In the genomic region with DNA sequence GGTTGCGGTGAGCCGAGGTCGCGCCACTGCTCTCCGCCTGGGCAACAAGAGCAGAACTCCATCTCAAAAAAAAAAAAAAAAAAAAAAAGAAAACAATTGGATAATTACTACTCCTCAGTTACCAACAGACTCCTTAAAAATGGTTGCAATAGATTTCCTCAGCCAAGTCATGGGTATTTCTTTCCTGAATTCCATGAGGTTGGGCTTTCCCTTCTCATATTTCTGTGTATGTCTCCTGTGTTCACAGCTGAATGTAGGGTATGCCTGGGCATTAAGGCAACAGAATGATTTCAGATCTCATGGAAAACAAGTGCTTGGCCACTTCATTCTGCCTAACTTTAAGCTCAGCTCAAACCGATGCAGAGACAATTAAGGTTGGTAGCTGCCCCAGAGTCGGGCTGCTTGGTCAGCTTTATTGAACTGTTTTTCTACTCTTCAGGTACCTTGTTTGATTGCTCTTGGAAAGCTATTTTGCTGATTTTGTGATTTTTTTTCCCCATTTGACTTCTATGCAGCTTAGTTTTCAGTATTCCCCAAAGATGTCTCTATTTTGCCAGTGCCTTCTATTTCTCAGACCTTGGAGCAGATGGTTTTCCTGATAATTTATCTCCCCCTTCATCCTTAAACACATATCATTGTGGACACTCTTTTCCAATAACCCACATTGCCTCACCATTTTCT, we compare ENCODE assay signal across 20 cellular contexts.
"Had no signal": no experiment of that assay in that cellular context is flagged by ENCODE, and none has a peak within 500 bp of the region (broad histone marks: within the 10 kb centered on the region; RNA-seq: fewer than 3 reads in every experiment).

No MANE protein-coding gene starts in this region.

- ATAC-seq: activated CD4-positive, CD25-positive, alpha-beta regulatory T cell treated with anti-CD3 and anti-CD28 coated beads, Interleukin-2, amount 50 U/mL, for 24 hours; activated naive CD4-positive, alpha-beta T cell treated with anti-CD3 and anti-CD28 coated beads, Interleukin-2, amount 50 U/mL, for 72 hours; body of pancreas; effector memory CD8-positive, alpha-beta T cell; gastroesophageal sphincter had no signal

- H3K27me3 ChIP-seq: body of pancreas, gastroesophageal sphincter, hepatocyte, stomach, uterus had no signal

- H3K9me3 ChIP-seq: body of pancreas, gastroesophageal sphincter, stomach, thoracic aorta, uterus had no signal

- H3K4me1 Mint-ChIP-seq: central memory CD8-positive, alpha-beta T cell had no signal

- DNase-seq: amniotic stem cell; body of pancreas; effector memory CD8-positive, alpha-beta T cell; kidney glomerular epithelial cell; retina; stimulated activated CD4-positive, alpha-beta T cell treated with anti-CD3 and anti-CD28 coated beads, Interleukin-4, amount 100 ng/mL, for 4 hours; stomach; uterus had no signal

- H3K9me3 Mint-ChIP-seq: activated naive CD4-positive, alpha-beta T cell treated with anti-CD3 and anti-CD28 coated beads, Interleukin-2, amount 50 U/mL, for 72 hours; activated T-helper 2 cell treated with anti-CD3 and anti-CD28 coated beads, Interferon-gamma antibody, Interleukin-2, Interleukin-4, amounts not matched to agents 10 μg/mL and 5 μg/mL and 100 μg/mL, durations not matched to agents 14 hours and 24 hours and 36 hours; central memory CD8-positive, alpha-beta T cell; dendritic cell treated with granulocyte-macrophage colony-stimulating factor and Interleukin-4, amounts not matched to agents 40 ng/mL and 50 ng/mL, for 4 days; effector memory CD8-positive, alpha-beta T cell; neural crest cell had no signal

- H3K4me3 Mint-ChIP-seq: central memory CD8-positive, alpha-beta T cell; dendritic cell treated with granulocyte-macrophage colony-stimulating factor and Interleukin-4, amounts not matched to agents 40 ng/mL and 50 ng/mL, for 4 days; effector memory CD8-positive, alpha-beta T cell; neural crest cell had no signal

- H3K27ac Mint-ChIP-seq: activated naive CD4-positive, alpha-beta T cell treated with anti-CD3 and anti-CD28 coated beads, Interleukin-2, amount 50 U/mL, for 72 hours; activated T-helper 2 cell treated with anti-CD3 and anti-CD28 coated beads, Interferon-gamma antibody, Interleukin-2, Interleukin-4, amounts not matched to agents 10 μg/mL and 5 μg/mL and 100 μg/mL, durations not matched to agents 14 hours and 24 hours and 36 hours; dendritic cell treated with granulocyte-macrophage colony-stimulating factor and Interleukin-4, amounts not matched to agents 40 ng/mL and 50 ng/mL, for 4 days; effector memory CD8-positive, alpha-beta T cell had no signal

- H3K4me3 ChIP-seq: body of pancreas, gastroesophageal sphincter, hepatocyte, skin epidermis, stomach, thoracic aorta, uterus had no signal

- H3K36me3 ChIP-seq: gastroesophageal sphincter, stomach, thoracic aorta, uterus had no signal

- H3K4me1 ChIP-seq: body of pancreas, gastroesophageal sphincter, stomach, uterus had no signal

- H3K27ac ChIP-seq: body of pancreas, epithelial cell of prostate, gastroesophageal sphincter, hepatocyte, parathyroid adenoma, skin epidermis, stomach, thoracic aorta, uterus had no signal

- H3K36me3 Mint-ChIP-seq: activated naive CD4-positive, alpha-beta T cell treated with anti-CD3 and anti-CD28 coated beads, Interleukin-2, amount 50 U/mL, for 72 hours had no signal
